ENCODE assay signal across 8 cellular contexts in the genomic region with DNA sequence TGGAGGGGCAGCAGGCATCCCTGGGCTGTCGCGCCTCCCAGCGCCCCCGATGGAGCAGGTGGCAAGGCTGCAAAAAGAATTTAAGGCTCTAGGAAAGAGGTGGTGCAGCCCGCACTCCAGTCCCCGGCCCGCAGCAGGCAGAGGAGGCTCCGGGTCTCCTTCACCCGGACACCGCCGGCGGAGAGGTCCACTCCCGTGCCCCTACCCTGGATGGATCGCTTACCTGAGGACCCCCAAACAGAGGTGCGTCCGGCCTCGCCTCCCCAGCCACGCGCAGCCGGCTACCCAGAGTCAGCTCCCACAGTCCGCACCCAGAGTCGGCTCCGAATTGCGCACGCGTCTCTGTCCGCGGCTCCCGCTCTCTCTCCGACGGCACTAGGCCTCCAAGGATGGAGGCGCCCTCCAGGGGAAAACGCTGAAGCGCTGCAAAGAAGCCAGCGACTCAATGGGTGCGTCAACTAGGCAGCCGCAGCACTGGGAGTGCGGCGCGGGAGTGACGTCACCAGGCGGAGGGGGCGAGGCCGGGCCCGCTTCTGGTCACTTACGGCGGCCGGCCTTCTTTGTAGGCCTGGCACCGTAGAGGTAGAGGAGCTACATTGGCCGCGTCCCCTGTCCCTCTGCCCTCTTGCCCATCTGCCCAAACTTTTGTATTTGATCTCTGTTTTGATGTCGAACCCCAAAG. TPM values are rescaled to one million over a fixed set of nuclear protein-coding genes. Genes with fewer than 3 reads are reported as not detected.
DNase-seq lines count a peak whose midpoint lies in the region; ATAC-seq and TF ChIP-seq lines count a peak whose summit lies in the region.

A gene with protein sequence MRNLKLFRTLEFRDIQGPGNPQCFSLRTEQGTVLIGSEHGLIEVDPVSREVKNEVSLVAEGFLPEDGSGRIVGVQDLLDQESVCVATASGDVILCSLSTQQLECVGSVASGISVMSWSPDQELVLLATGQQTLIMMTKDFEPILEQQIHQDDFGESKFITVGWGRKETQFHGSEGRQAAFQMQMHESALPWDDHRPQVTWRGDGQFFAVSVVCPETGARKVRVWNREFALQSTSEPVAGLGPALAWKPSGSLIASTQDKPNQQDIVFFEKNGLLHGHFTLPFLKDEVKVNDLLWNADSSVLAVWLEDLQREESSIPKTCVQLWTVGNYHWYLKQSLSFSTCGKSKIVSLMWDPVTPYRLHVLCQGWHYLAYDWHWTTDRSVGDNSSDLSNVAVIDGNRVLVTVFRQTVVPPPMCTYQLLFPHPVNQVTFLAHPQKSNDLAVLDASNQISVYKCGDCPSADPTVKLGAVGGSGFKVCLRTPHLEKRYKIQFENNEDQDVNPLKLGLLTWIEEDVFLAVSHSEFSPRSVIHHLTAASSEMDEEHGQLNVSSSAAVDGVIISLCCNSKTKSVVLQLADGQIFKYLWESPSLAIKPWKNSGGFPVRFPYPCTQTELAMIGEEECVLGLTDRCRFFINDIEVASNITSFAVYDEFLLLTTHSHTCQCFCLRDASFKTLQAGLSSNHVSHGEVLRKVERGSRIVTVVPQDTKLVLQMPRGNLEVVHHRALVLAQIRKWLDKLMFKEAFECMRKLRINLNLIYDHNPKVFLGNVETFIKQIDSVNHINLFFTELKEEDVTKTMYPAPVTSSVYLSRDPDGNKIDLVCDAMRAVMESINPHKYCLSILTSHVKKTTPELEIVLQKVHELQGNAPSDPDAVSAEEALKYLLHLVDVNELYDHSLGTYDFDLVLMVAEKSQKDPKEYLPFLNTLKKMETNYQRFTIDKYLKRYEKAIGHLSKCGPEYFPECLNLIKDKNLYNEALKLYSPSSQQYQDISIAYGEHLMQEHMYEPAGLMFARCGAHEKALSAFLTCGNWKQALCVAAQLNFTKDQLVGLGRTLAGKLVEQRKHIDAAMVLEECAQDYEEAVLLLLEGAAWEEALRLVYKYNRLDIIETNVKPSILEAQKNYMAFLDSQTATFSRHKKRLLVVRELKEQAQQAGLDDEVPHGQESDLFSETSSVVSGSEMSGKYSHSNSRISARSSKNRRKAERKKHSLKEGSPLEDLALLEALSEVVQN (N-terminal part only) (minus strand): TSS at position 484 of the 682 bp plus-strand sequence. CDS start 2,978 bp downstream, outside the sequence.

- H3K36me3 ChIP-seq in HAP-1 (replicated peaks) (peaks cover 17% of the 10 kb centered on the region), MG63 (peaks cover 10% of the 10 kb centered on the region), neuron (ENCODE audit: insufficient read depth, low read length) (peaks cover 10% of the 10 kb centered on the region), subcutaneous abdominal adipose tissue (ENCODE audit: control insufficient read depth in 5 of 5, insufficient read depth in 5 of 5, low read length in 5 of 5) (peaks cover 1 to 13% (median 10%) of the 10 kb centered on the region in 5 donors)

- H2AFZ ChIP-seq in neuron (ENCODE audit: low read depth, low read length), result peak within 1 kb of the TSS; percentile 88

- H3K9ac ChIP-seq in subcutaneous abdominal adipose tissue (ENCODE audit: low read length in 5 of 5), result peak within 1 kb of the TSS; percentile 84 to 94 (median 90)

- peak; percentile 94 for ATAC-seq in foreskin keratinocyte

- DNase-seq in GDM1 (lab: John Stamatoyannopoulos, UW), result peak; percentile 87
- peak; percentile 87 to 96 for DNase-seq in HAP-1 (ENCODE audit: low spot score in 2 of 2)
- DNase-seq in MG63, result peak; percentile 96
- DNase-seq in SHP77 treated with DMSO at 0.1 percent for 48 hours (lab: John Stamatoyannopoulos, UW), result peak; percentile 75
- peak; percentile 85 for DNase-seq in activated gamma-delta T cell (lab: John Stamatoyannopoulos, UW)
- DNase-seq in foreskin keratinocyte, result peak; percentile 85 to 88

- TF ChIP-seq CTCF in foreskin keratinocyte (conservative IDR thresholded peaks at IDR 0.05), result peak; percentile 69

- no peaks in the 10 kb centered on the region for H3K27me3 ChIP-seq in HAP-1 (ENCODE audit: low read depth)
- no peaks in the 10 kb centered on the region for H3K27me3 ChIP-seq in MG63
- no peaks in the 10 kb centered on the region for H3K27me3 ChIP-seq in foreskin keratinocyte
- H3K27me3 ChIP-seq in neuron (ENCODE audit: insufficient read depth, low read length), result no peaks in the 10 kb centered on the region
- H3K27me3 ChIP-seq in subcutaneous abdominal adipose tissue (ENCODE audit: control insufficient read depth in 5 of 5, insufficient read depth in 4 of 5, low read length in 5 of 5), result no peaks in the 10 kb centered on the region

- in situ Hi-C loops in HAP-1 (cut with MboI; ENCODE audit: low sequenced_read_pairs), result no loop called here

- H3K27ac ChIP-seq in foreskin keratinocyte (peak within 1 kb of the TSS; percentile 34), subcutaneous abdominal adipose tissue (ENCODE audit: low read depth, low read length) (peak within 1 kb of the TSS; percentile 82)

- H3K9me3 ChIP-seq in HAP-1 (no peaks in the 10 kb centered on the region), MG63 (no peaks in the 10 kb centered on the region), neuron (ENCODE audit: low read length) (no peaks in the 10 kb centered on the region), subcutaneous abdominal adipose tissue (ENCODE audit: control insufficient read depth in 5 of 5, low read length in 5 of 5) (no peaks in the 10 kb centered on the region)

- H3K4me3 ChIP-seq in HAP-1, result peak within 1 kb of the TSS; percentile 95
- peak within 1 kb of the TSS; percentile 86 for H3K4me3 ChIP-seq in MG63
- H3K4me3 ChIP-seq in neuron (ENCODE audit: low read length), result peak within 1 kb of the TSS; percentile 79
- peak within 1 kb of the TSS; percentile 99 to 100 (median 100) for H3K4me3 ChIP-seq in subcutaneous abdominal adipose tissue (ENCODE audit: low read depth in 1 of 5, low read length in 5 of 5)

- H3K4me1 ChIP-seq in HAP-1, result peaks cover 19% of the 10 kb centered on the region
- peaks cover 16% of the 10 kb centered on the region for H3K4me1 ChIP-seq in foreskin keratinocyte
- H3K4me1 ChIP-seq in neuron (ENCODE audit: insufficient read depth, low read length), result peaks cover 14% of the 10 kb centered on the region
- H3K4me1 ChIP-seq in subcutaneous abdominal adipose tissue (ENCODE audit: control insufficient read depth in 5 of 5, insufficient read depth in 5 of 5, low read length in 5 of 5), result peaks cover 5 to 26% (median 24%) of the 10 kb centered on the region in 5 donors

RNA-seq across cellular contexts. Expression of the gene that starts here (rescaled TPM):
- total RNA-seq in MG63 (2014; rRNA removed; shearing (Covaris generic); ENCODE audit: low replicate concordance), result 34.6 and 49.3 TPM in 2 replicates
- total RNA-seq in foreskin keratinocyte, result 33.4 and 39.3 TPM in 2 replicates
- 14.8 and 17.5 TPM in 2 replicates for polyA plus RNA-seq in foreskin keratinocyte

Comparison
In these comparisons a context has a peak if more than half of its experiments do, and no peak if none do; other contexts are left out.
1. Peak in every context shown above with its lines: DNase-seq, ATAC-seq, H3K4me3 ChIP-seq and H3K27ac ChIP-seq.